Comparison of ENCODE assay signal across 17 cellular contexts in genomic region chr5:135916638-135917263, GRCh38. TPM values are rescaled to one million over a fixed set of nuclear protein-coding genes. Genes with fewer than 3 reads are reported as not detected.
DNase-seq lines count a peak whose midpoint lies in the region; ATAC-seq and FAIRE-seq lines count a peak whose summit lies in the region.
"Had no signal": no experiment of that assay in that cellular context is flagged by ENCODE, and none has a peak within 500 bp of the region (broad histone marks: within the 10 kb centered on the region; RNA-seq: fewer than 3 reads in every experiment).

No MANE protein-coding gene starts in this region.

- H3K9me3 Mint-ChIP-seq in stimulated activated naive CD8-positive, alpha-beta T cell treated with anti-CD3 and anti-CD28 coated beads, Interleukin-15, amount 100 ng/mL, for 72 hours: no peaks in the 10 kb centered on the region
- H3K9me3 Mint-ChIP-seq in central memory CD8-positive, alpha-beta T cell: no peaks in the 10 kb centered on the region

- peak; percentile 41 for ATAC-seq in stimulated activated naive CD8-positive, alpha-beta T cell treated with anti-CD3 and anti-CD28 coated beads, Interleukin-15, Interleukin-2, amounts not matched to agents 100 U/mL and 50 U/mL, for 24 hours
- no peak for ATAC-seq in stimulated activated naive CD8-positive, alpha-beta T cell treated with anti-CD3 and anti-CD28 coated beads, Interleukin-15, amount 100 ng/mL, for 72 hours
- ATAC-seq in central memory CD8-positive, alpha-beta T cell (replicated peaks; ENCODE audit: extremely low read depth, poor library complexity, severe bottlenecking): peak; percentile 61

- no peaks in the 10 kb centered on the region for H3K4me1 Mint-ChIP-seq in stimulated activated naive CD8-positive, alpha-beta T cell treated with anti-CD3 and anti-CD28 coated beads, Interleukin-15, amount 100 ng/mL, for 72 hours
- peaks cover 17% of the 10 kb centered on the region for H3K4me1 Mint-ChIP-seq in central memory CD8-positive, alpha-beta T cell

- H3K27ac Mint-ChIP-seq in stimulated activated naive CD8-positive, alpha-beta T cell treated with anti-CD3 and anti-CD28 coated beads, Interleukin-15, amount 100 ng/mL, for 72 hours: no peak overlapping the region
- H3K27ac Mint-ChIP-seq in central memory CD8-positive, alpha-beta T cell (ENCODE audit: low read depth): no peak overlapping the region
- H3K27ac Mint-ChIP-seq: CD4-positive, alpha-beta memory T cell had no signal

- peaks cover 29% of the 10 kb centered on the region for H3K27me3 Mint-ChIP-seq in stimulated activated naive CD8-positive, alpha-beta T cell treated with anti-CD3 and anti-CD28 coated beads, Interleukin-15, amount 100 ng/mL, for 72 hours
- H3K27me3 Mint-ChIP-seq in central memory CD8-positive, alpha-beta T cell: peaks cover 33% of the 10 kb centered on the region

- H3K36me3 Mint-ChIP-seq in central memory CD8-positive, alpha-beta T cell (ENCODE audit: insufficient read depth): no peaks in the 10 kb centered on the region
- H3K36me3 Mint-ChIP-seq: CD4-positive, alpha-beta memory T cell had no signal

- FAIRE-seq in HTR-8/SVneo (lab: Jason Lieb, UNC): no peak
- FAIRE-seq: D721Med, H54 had no signal

- no peak for DNase-seq in stimulated activated naive CD8-positive, alpha-beta T cell treated with anti-CD3 and anti-CD28 coated beads, Interleukin-15, Interleukin-2, amounts not matched to agents 100 U/mL and 50 U/mL, for 24 hours
- no peak for DNase-seq in stimulated activated naive CD8-positive, alpha-beta T cell treated with anti-CD3 and anti-CD28 coated beads, Interleukin-15, amount 100 ng/mL, for 72 hours
- DNase-seq in RPMI8226 (peak; percentile 15), mucosa of gallbladder (ENCODE audit: low spot score) (no peak), HTR-8/SVneo (ENCODE audit: insufficient read length, low spot score) (no peak), DMS 273 (lab: John Stamatoyannopoulos, UW; ENCODE audit: unreplicated experiment) (no peak)
- no peak for DNase-seq in central memory CD8-positive, alpha-beta T cell (ENCODE audit: low spot score in 2 of 2)
- DNase-seq: BE2C, DND-41, GDM1, Kasumi-1, NCI-H1436, NCI-H2029 treated with DMSO at 0.1 percent for 48 hours, NCI-H510A had no signal

- no peak overlapping the region for H3K4me3 Mint-ChIP-seq in stimulated activated naive CD8-positive, alpha-beta T cell treated with anti-CD3 and anti-CD28 coated beads, Interleukin-15, amount 100 ng/mL, for 72 hours
- no peak overlapping the region for H3K4me3 Mint-ChIP-seq in central memory CD8-positive, alpha-beta T cell

RNA-seq across cellular contexts. Expression of gene IL9, which starts 21.1 kb away (rescaled TPM):
- not detected for total RNA-seq in mucosa of gallbladder
- total RNA-seq: CD4-positive, alpha-beta memory T cell had no signal

RNA-seq across cellular contexts. Expression of gene LECT2, which starts 38.0 kb away (rescaled TPM):
- total RNA-seq in mucosa of gallbladder: not detected
- total RNA-seq: CD4-positive, alpha-beta memory T cell had no signal
